15 cellular contexts compared by ENCODE assay signal in the genomic region with DNA sequence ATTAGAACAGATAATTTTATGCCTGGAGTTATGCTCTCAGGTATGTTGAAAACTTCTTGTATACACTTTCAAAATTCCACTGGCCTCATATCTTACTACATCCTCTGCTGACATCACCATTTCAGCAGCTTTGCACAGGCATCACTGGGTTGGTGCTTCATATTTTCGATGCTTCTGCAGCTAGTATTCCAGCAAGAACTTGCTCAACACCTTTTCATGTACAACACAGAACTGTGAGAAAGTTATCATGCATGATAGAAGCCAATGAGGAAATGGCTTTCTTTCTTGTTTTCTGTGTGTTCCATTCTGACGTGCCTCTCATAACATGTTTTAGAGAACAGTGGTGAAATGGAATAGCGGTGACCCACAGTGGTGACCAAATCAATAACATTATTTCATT. TPM values are rescaled to one million over a fixed set of nuclear protein-coding genes. Genes with fewer than 3 reads are reported as not detected.
DNase-seq lines count a peak whose midpoint lies in the region; ATAC-seq and TF ChIP-seq lines count a peak whose summit lies in the region.
"Had no signal": no experiment of that assay in that cellular context is flagged by ENCODE, and none has a peak within 500 bp of the region (broad histone marks: within the 10 kb centered on the region; RNA-seq: fewer than 3 reads in every experiment).

No MANE protein-coding gene starts in this region.

- peak overlapping the region; percentile 67 for H3K4me3 ChIP-seq in CD4-positive, CD25-positive, alpha-beta regulatory T cell (ENCODE audit: low read depth, low read length)
- no peak overlapping the region for H3K4me3 ChIP-seq in CD8-positive, alpha-beta memory T cell (ENCODE audit: low read length)
- H3K4me3 ChIP-seq in left ventricle myocardium inferior (no peak overlapping the region), right atrium auricular region (no peak overlapping the region)
- H3K4me3 ChIP-seq: BLaER1 treated with 17β-estradiol and CSF1 and Interleukin-3, amounts not matched to agents 10 nM and 100 nM; ovary; thyroid gland had no signal

- no peak for TF ChIP-seq CTCF in left ventricle myocardium inferior (IDR thresholded peaks at IDR 0.05; ENCODE audit: borderline replicate concordance)
- TF ChIP-seq CTCF in right atrium auricular region (IDR thresholded peaks at IDR 0.05) = no peak

- H3K27ac Mint-ChIP-seq in CD4-positive, CD25-positive, alpha-beta regulatory T cell = peak overlapping the region; percentile 96 to 100 (median 97)
- peak overlapping the region; percentile 57 to 98 (median 95) for H3K27ac Mint-ChIP-seq in CD8-positive, alpha-beta memory T cell
- peak overlapping the region; percentile 93 to 96 for H3K27ac Mint-ChIP-seq in activated naive CD4-positive, alpha-beta T cell treated with anti-CD3 and anti-CD28 coated beads, Interleukin-2, amount 50 U/mL, for 72 hours
- no peak overlapping the region for H3K27ac Mint-ChIP-seq in memory B cell
- H3K27ac Mint-ChIP-seq: brain had no signal

- H3K4me1 ChIP-seq in CD4-positive, CD25-positive, alpha-beta regulatory T cell (ENCODE audit: control insufficient read depth, insufficient read depth, low read length, poor library complexity, severe bottlenecking) = peaks cover 67% of the 10 kb centered on the region
- H3K4me1 ChIP-seq in CD8-positive, alpha-beta memory T cell (ENCODE audit: insufficient read depth, low read length) = peaks cover 71% of the 10 kb centered on the region
- H3K4me1 ChIP-seq in left ventricle myocardium inferior (peaks cover 9% of the 10 kb centered on the region), right atrium auricular region (no peaks in the 10 kb centered on the region)

- H3K4me3 Mint-ChIP-seq in CD4-positive, CD25-positive, alpha-beta regulatory T cell = peak overlapping the region in 3 of 4 donors; percentile 70 to 78 (median 72)
- peak overlapping the region in 6 of 7 donors; percentile 1 to 80 (median 55) for H3K4me3 Mint-ChIP-seq in CD8-positive, alpha-beta memory T cell
- no peak overlapping the region for H3K4me3 Mint-ChIP-seq in memory B cell
- H3K4me3 Mint-ChIP-seq: brain had no signal

- POLR2A ChIA-PET in CD8-positive, alpha-beta memory T cell (lab: Charles Lee) = no interaction called here

- H3K27me3 ChIP-seq in CD4-positive, CD25-positive, alpha-beta regulatory T cell (ENCODE audit: control insufficient read depth, insufficient read depth, low read length) = no peaks in the 10 kb centered on the region
- no peaks in the 10 kb centered on the region for H3K27me3 ChIP-seq in CD8-positive, alpha-beta memory T cell (ENCODE audit: insufficient read depth, low read length, poor library complexity, severe bottlenecking)
- H3K27me3 ChIP-seq in left ventricle myocardium inferior (ENCODE audit: low read depth) = no peaks in the 10 kb centered on the region
- H3K27me3 ChIP-seq in right atrium auricular region = no peaks in the 10 kb centered on the region
- H3K27me3 ChIP-seq: BLaER1 treated with 17β-estradiol and CSF1 and Interleukin-3, amounts not matched to agents 10 nM and 100 nM; ovary; thyroid gland had no signal

- H3K9me3 Mint-ChIP-seq in CD4-positive, CD25-positive, alpha-beta regulatory T cell = peaks cover 0 to 4% (median 0%) of the 10 kb centered on the region in 7 donors
- peaks cover 3 to 7% (median 5%) of the 10 kb centered on the region in 5 donors for H3K9me3 Mint-ChIP-seq in CD8-positive, alpha-beta memory T cell
- H3K9me3 Mint-ChIP-seq in activated naive CD4-positive, alpha-beta T cell treated with anti-CD3 and anti-CD28 coated beads, Interleukin-2, amount 50 U/mL, for 72 hours = peaks cover 14% of the 10 kb centered on the region in 2 donors
- H3K9me3 Mint-ChIP-seq in memory B cell = no peaks in the 10 kb centered on the region
- H3K9me3 Mint-ChIP-seq: brain had no signal

- H3K36me3 ChIP-seq in CD4-positive, CD25-positive, alpha-beta regulatory T cell (ENCODE audit: control insufficient read depth, insufficient read depth, low read length) = no peaks in the 10 kb centered on the region
- H3K36me3 ChIP-seq in CD8-positive, alpha-beta memory T cell (ENCODE audit: insufficient read depth, low read length) = no peaks in the 10 kb centered on the region
- H3K36me3 ChIP-seq in left ventricle myocardium inferior = no peaks in the 10 kb centered on the region
- H3K36me3 ChIP-seq in right atrium auricular region = no peaks in the 10 kb centered on the region
- H3K36me3 ChIP-seq: BLaER1 treated with 17β-estradiol and CSF1 and Interleukin-3, amounts not matched to agents 10 nM and 100 nM; ovary; thyroid gland had no signal

- H3K36me3 Mint-ChIP-seq in CD4-positive, CD25-positive, alpha-beta regulatory T cell = peaks cover 3% of the 10 kb centered on the region
- peaks cover 3 to 7% (median 5%) of the 10 kb centered on the region in 3 donors for H3K36me3 Mint-ChIP-seq in CD8-positive, alpha-beta memory T cell
- peaks cover 21 to 36% of the 10 kb centered on the region in 2 donors for H3K36me3 Mint-ChIP-seq in activated naive CD4-positive, alpha-beta T cell treated with anti-CD3 and anti-CD28 coated beads, Interleukin-2, amount 50 U/mL, for 72 hours
- peaks cover 2% of the 10 kb centered on the region for H3K36me3 Mint-ChIP-seq in memory B cell
- H3K36me3 Mint-ChIP-seq: brain had no signal

- CTCF ChIA-PET in CD8-positive, alpha-beta memory T cell (lab: Charles Lee) = interaction anchor here (1.4 to 2.7 kb wide), 4 partner anchors 33 to 192 kb away, joined by 4 to 10 read pairs (median 6); no protein-coding TSS in a partner anchor

- DNase-seq in CD4-positive, CD25-positive, alpha-beta regulatory T cell = peak in 2 of 3 donors; percentile 31 to 53
- peak in 2 of 5 donors; percentile 43 to 59 for DNase-seq in CD8-positive, alpha-beta memory T cell
- no peak for DNase-seq in activated naive CD4-positive, alpha-beta T cell treated with anti-CD3 and anti-CD28 coated beads, Interleukin-2, amount 50 U/mL, for 72 hours (ENCODE audit: low spot score in 2 of 2)
- DNase-seq in memory B cell (ENCODE audit: low spot score in 2 of 2) (no peak), medulla oblongata (ENCODE audit: extremely low spot score) (no peak), left ventricle myocardium inferior (no peak), right atrium auricular region (ENCODE audit: low spot score) (no peak)
- DNase-seq: HCEC 1CT; ovary; Right ventricle myocardium superior; stimulated activated CD4-positive, alpha-beta T cell treated with anti-CD3 and anti-CD28 coated beads, Interleukin-2, amount 100 ng/mL, for 48 hours; thyroid gland had no signal

- peak overlapping the region; percentile 90 for H3K27ac ChIP-seq in CD4-positive, CD25-positive, alpha-beta regulatory T cell (ENCODE audit: insufficient read depth, low read length, poor library complexity, severe bottlenecking)
- H3K27ac ChIP-seq in CD8-positive, alpha-beta memory T cell (ENCODE audit: low read depth, low read length) = peak overlapping the region; percentile 68
- no peak overlapping the region for H3K27ac ChIP-seq in left ventricle myocardium inferior (replicated peaks)
- H3K27ac ChIP-seq in right atrium auricular region = no peak overlapping the region
- H3K27ac ChIP-seq: BLaER1 treated with 17β-estradiol and CSF1 and Interleukin-3, amounts not matched to agents 10 nM and 100 nM; ovary; thyroid gland had no signal

- H3K9me3 ChIP-seq in CD4-positive, CD25-positive, alpha-beta regulatory T cell (ENCODE audit: control insufficient read depth in 2 of 2, low read length in 2 of 2) = no peaks in the 10 kb centered on the region
- H3K9me3 ChIP-seq in CD8-positive, alpha-beta memory T cell (ENCODE audit: low read length) = no peaks in the 10 kb centered on the region
- peaks cover 3% of the 10 kb centered on the region for H3K9me3 ChIP-seq in left ventricle myocardium inferior (replicated peaks)
- H3K9me3 ChIP-seq in right atrium auricular region = no peaks in the 10 kb centered on the region
- H3K9me3 ChIP-seq: ovary, thyroid gland had no signal

- intact Hi-C loops in left ventricle myocardium inferior (cut with micrococcal nuclease) = no loop called here

- peaks cover 45 to 87% (median 76%) of the 10 kb centered on the region in 4 donors for H3K4me1 Mint-ChIP-seq in CD4-positive, CD25-positive, alpha-beta regulatory T cell
- H3K4me1 Mint-ChIP-seq in CD8-positive, alpha-beta memory T cell = peaks cover 79 to 92% (median 90%) of the 10 kb centered on the region in 3 donors
- peaks cover 17% of the 10 kb centered on the region for H3K4me1 Mint-ChIP-seq in memory B cell

- no peaks in the 10 kb centered on the region for H3K27me3 Mint-ChIP-seq in CD4-positive, CD25-positive, alpha-beta regulatory T cell
- no peaks in the 10 kb centered on the region for H3K27me3 Mint-ChIP-seq in CD8-positive, alpha-beta memory T cell
- H3K27me3 Mint-ChIP-seq in memory B cell = no peaks in the 10 kb centered on the region
- H3K27me3 Mint-ChIP-seq: brain had no signal

- peak; percentile 5 to 17 for ATAC-seq in CD4-positive, CD25-positive, alpha-beta regulatory T cell (ENCODE audit: low read depth in 2 of 2)
- ATAC-seq in activated naive CD4-positive, alpha-beta T cell treated with anti-CD3 and anti-CD28 coated beads, Interleukin-2, amount 50 U/mL, for 72 hours = peak; percentile 25 to 34
- peak; percentile 40 for ATAC-seq in memory B cell (ENCODE audit: low read depth)

RNA-seq across cellular contexts. Expression of gene GBP5, which starts 5.1 kb away (rescaled TPM):
- 425 TPM for total RNA-seq in CD4-positive, CD25-positive, alpha-beta regulatory T cell
- 100 to 1,000 TPM; 201 to 381 (median 293) TPM for polyA plus RNA-seq in CD4-positive, CD25-positive, alpha-beta regulatory T cell
- 10 to 100 TPM; 67.2 to 74.5 TPM for total RNA-seq in CD8-positive, alpha-beta memory T cell
- 180 TPM for polyA plus RNA-seq in CD8-positive, alpha-beta memory T cell
- total RNA-seq in activated naive CD4-positive, alpha-beta T cell treated with anti-CD3 and anti-CD28 coated beads, Interleukin-2, amount 50 U/mL, for 72 hours = 100 to 1,000 TPM in 1 of 2 donors, 10 to 100 TPM in 1; 86.8 to 151 TPM
- total RNA-seq in left ventricle myocardium inferior = 0.44 TPM
- total RNA-seq in right atrium auricular region = 1 to 10 TPM in 1 of 2 donors, under 1 TPM in 1; 0.37 to 1.0 TPM
- polyA plus RNA-seq: fibroblast of lung had no signal

Comparison
In these comparisons a context has a peak if more than half of its experiments do, and no peak if none do; other contexts are left out.
1. DNase-seq: peak in CD4-positive, CD25-positive, alpha-beta regulatory T cell (2 of 3); none in activated naive CD4-positive, alpha-beta T cell treated with anti-CD3 and anti-CD28 coated beads, Interleukin-2, amount 50 U/mL, for 72 hours (0 of 2), memory B cell (0 of 2), medulla oblongata (single experiment), left ventricle myocardium inferior (single experiment) and right atrium auricular region (single experiment).
2. H3K27ac ChIP-seq: peak in CD4-positive, CD25-positive, alpha-beta regulatory T cell (single experiment) and CD8-positive, alpha-beta memory T cell (single experiment); none in left ventricle myocardium inferior (single experiment) and right atrium auricular region (0 of 2).
3. RNA of gene GBP5, which starts 5.1 kb away (total RNA-seq): 425 TPM in CD4-positive, CD25-positive, alpha-beta regulatory T cell (single experiment), 86.8 to 151 TPM in activated naive CD4-positive, alpha-beta T cell treated with anti-CD3 and anti-CD28 coated beads, Interleukin-2, amount 50 U/mL, for 72 hours and 67.2 to 74.5 TPM in CD8-positive, alpha-beta memory T cell; 0.37 to 1.0 TPM in right atrium auricular region and 0.44 TPM in left ventricle myocardium inferior (single experiment); every median in the first group is over 10 times any median in the second.
4. Peak in every context shown above with its lines, with median percentiles within 50 percentile points of each other: ATAC-seq.